In the genomic region with DNA sequence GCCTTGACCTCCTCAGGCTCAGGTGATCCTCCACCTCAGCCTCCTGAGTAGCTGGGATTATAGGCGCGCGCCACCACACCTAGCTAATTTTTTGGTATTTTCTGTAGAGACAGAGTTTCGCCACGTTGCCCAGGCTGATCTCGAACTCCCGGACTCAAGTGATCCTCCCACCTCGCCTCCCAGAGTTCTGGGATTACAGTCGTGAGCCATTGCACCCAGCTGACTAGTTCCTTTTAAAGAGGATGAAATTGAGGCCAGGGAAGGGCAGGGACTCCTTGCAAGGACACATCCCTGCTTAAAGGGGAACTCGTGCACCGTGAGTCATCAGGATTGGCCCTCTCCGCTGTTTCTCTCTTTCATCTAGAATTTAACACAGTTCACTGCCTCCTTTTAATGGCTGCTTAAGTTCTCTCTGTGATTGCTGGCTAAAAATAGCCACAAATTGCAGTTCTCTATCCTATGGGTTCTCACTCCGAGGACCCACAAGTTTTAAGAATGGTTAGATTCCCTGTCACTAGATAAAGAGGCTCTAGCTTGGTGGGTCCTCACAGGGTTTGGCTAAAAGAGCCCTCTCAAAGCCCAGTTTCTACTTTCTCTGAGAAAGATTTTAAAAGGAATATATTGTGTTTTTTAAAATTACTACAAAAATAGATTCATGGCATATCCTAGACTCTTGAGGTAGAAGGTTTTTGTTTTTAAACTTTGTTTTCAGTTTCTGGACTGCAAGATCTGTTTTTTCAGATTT, we compare ENCODE assay signal across 8 cellular contexts. TPM values are rescaled to one million over a fixed set of nuclear protein-coding genes. Genes with fewer than 3 reads are reported as not detected.
DNase-seq lines count a peak whose midpoint lies in the region; ATAC-seq and TF ChIP-seq lines count a peak whose summit lies in the region.

No MANE protein-coding gene starts in this region.

- TF ChIP-seq POLR2A in adrenal gland (IDR thresholded peaks at IDR 0.05): peak in 1 of 2 donors; percentile 65

- peaks cover 20% of the 10 kb centered on the region for H3K79me2 ChIP-seq in MM.1S (ENCODE audit: low read length)
- H3K79me2 ChIP-seq in trophoblast cell (ENCODE audit: control insufficient read depth, insufficient read depth, low read length, poor library complexity): peaks cover 7% of the 10 kb centered on the region

- H2BK120ac ChIP-seq in trophoblast cell (ENCODE audit: insufficient read depth, low read length, poor library complexity): peak overlapping the region; percentile 17

- H4K20me1 ChIP-seq in MM.1S (ENCODE audit: insufficient read depth, low read length): no peaks in the 10 kb centered on the region

- H4K8ac ChIP-seq in trophoblast cell (ENCODE audit: low read depth, low read length): no peak overlapping the region

- H2AK5ac ChIP-seq in trophoblast cell (ENCODE audit: low read length): no peak overlapping the region

- no peaks in the 10 kb centered on the region for H3K9me2 ChIP-seq in MM.1S (replicated peaks; ENCODE audit: insufficient read depth, low read length)

- no peak overlapping the region for H4K91ac ChIP-seq in trophoblast cell (ENCODE audit: low read depth, low read length)

- H3K4ac ChIP-seq in trophoblast cell (ENCODE audit: low read depth, low read length): peak overlapping the region; percentile 40

- no peaks in the 10 kb centered on the region for H3K36me3 ChIP-seq in MM.1S (replicated peaks; ENCODE audit: insufficient read depth, low read length)
- H3K36me3 ChIP-seq in adrenal gland (replicated peaks in 1 of 2): no peaks in the 10 kb centered on the region
- H3K36me3 ChIP-seq in trophoblast cell (ENCODE audit: control insufficient read depth in 1 of 2, insufficient read depth in 2 of 2, low read length in 2 of 2): peaks cover 0 to 2% of the 10 kb centered on the region in 2 experiments

- H3K4me1 ChIP-seq in MM.1S (ENCODE audit: low read length) (peaks cover 10% of the 10 kb centered on the region; the same call in 1 of the 2 replicates), adrenal gland (replicated peaks in 1 of 2) (peaks cover 15 to 44% of the 10 kb centered on the region in 2 donors), trophoblast cell (ENCODE audit: control insufficient read depth in 1 of 2, insufficient read depth in 2 of 2, low read length in 2 of 2) (peaks cover 4 to 6% of the 10 kb centered on the region in 2 experiments)

- peaks cover 5% of the 10 kb centered on the region for H3K79me1 ChIP-seq in trophoblast cell (ENCODE audit: low read length)

- H3K27me3 ChIP-seq in MM.1S (replicated peaks; ENCODE audit: insufficient read depth, low read length) (no peaks in the 10 kb centered on the region), adrenal gland (no peaks in the 10 kb centered on the region), trophoblast cell (ENCODE audit: insufficient read depth, low read length) (no peaks in the 10 kb centered on the region)

- H4K12ac ChIP-seq in trophoblast cell (ENCODE audit: low read depth, low read length): no peak overlapping the region

- peaks cover 20% of the 10 kb centered on the region for H3F3A ChIP-seq in MM.1S (ENCODE audit: insufficient read depth, low read length)

- H3K14ac ChIP-seq in trophoblast cell (ENCODE audit: low read length): no peak overlapping the region

- TF ChIP-seq CTCF in MM.1S (IDR thresholded peaks at IDR 0.05; ENCODE audit: low read length) (no peak), adrenal gland (IDR thresholded peaks at IDR 0.05) (no peak)

- ATAC-seq in left cardiac atrium: peak; percentile 31 to 77
- ATAC-seq in GM18873 (IDR thresholded peaks at IDR 0.05; ENCODE audit: low FRiP score, unreplicated experiment): no peak

- intact Hi-C loops in adrenal gland (cut with DNase I): no loop called here
- intact Hi-C loops in left cardiac atrium (cut with DNase I): no loop called here

- H2BK5ac ChIP-seq in trophoblast cell (ENCODE audit: low read depth, low read length, poor library complexity): no peak overlapping the region

- no peak overlapping the region for H3K23ac ChIP-seq in trophoblast cell (ENCODE audit: low read length)

- no peak overlapping the region for H3K18ac ChIP-seq in trophoblast cell (ENCODE audit: low read length)

- H2BK12ac ChIP-seq in trophoblast cell (ENCODE audit: low read length): peak overlapping the region; percentile 38

- H3K9me3 ChIP-seq in MM.1S (replicated peaks; ENCODE audit: insufficient read depth, low read length) (no peaks in the 10 kb centered on the region), adrenal gland (replicated peaks in 1 of 3) (no peaks in the 10 kb centered on the region), trophoblast cell (ENCODE audit: insufficient read depth, low read depth, low read length) (no peaks in the 10 kb centered on the region)

- peak overlapping the region; percentile 65 for H3K4me3 ChIP-seq in MM.1S (ENCODE audit: low read length)
- H3K4me3 ChIP-seq in adrenal gland: peak overlapping the region in 3 of 4 donors; percentile 13 to 82 (median 52)
- H3K4me3 ChIP-seq in trophoblast cell (ENCODE audit: low read depth, low read length): no peak overlapping the region

- peak overlapping the region; percentile 77; the same call in 1 of the 2 replicates for H3K27ac ChIP-seq in MM.1S (ENCODE audit: low read length)
- H3K27ac ChIP-seq in adrenal gland: peak overlapping the region; percentile 92 to 99 (median 99)
- H3K27ac ChIP-seq in trophoblast cell (ENCODE audit: low read depth, low read length): no peak overlapping the region

- H3K4me2 ChIP-seq in MM.1S (ENCODE audit: low read depth, low read length) (peak overlapping the region; percentile 72), trophoblast cell (ENCODE audit: low read length) (peak overlapping the region; percentile 69)

- H3K9ac ChIP-seq in MM.1S (ENCODE audit: low read length): peak overlapping the region; percentile 41; the same call in 1 of the 2 replicates
- H3K9ac ChIP-seq in trophoblast cell (ENCODE audit: low read length): no peak overlapping the region

- peak overlapping the region; percentile 91 for H2AFZ ChIP-seq in MM.1S (ENCODE audit: low read length)
- no peak overlapping the region for H2AFZ ChIP-seq in trophoblast cell (ENCODE audit: insufficient read depth, low read length, poor library complexity)

- DNase-seq in Daoy (ENCODE audit: low read depth) (peak; percentile 84), MM.1S (peak; percentile 27), adrenal gland (peak; percentile 83 to 96 (median 95)), left cardiac atrium (peak; percentile 80), trophoblast cell (peak; percentile 35 to 63)
- no peak for DNase-seq in effector CD8-positive, alpha-beta T cell (lab: John Stamatoyannopoulos, UW)
- no peak for DNase-seq in stimulated activated naive CD4-positive, alpha-beta T cell (lab: John Stamatoyannopoulos, UW)

- 16 to 32% (median 25%) methylated on average over 9 to 13 of the region's 13 CpGs for WGBS in adrenal gland, 4 donors
- WGBS in trophoblast cell (ENCODE audit: extremely low coverage, insufficient coverage, insufficient read length): no CpG with 5 or more reads among the region's 13 CpGs

RNA-seq across cellular contexts. Expression of gene CRTAP, which starts 1.4 kb away (rescaled TPM):
- 72.1 and 83.0 TPM in 2 replicates for total RNA-seq in Daoy (2014; rRNA removed; shearing (Covaris generic))
- total RNA-seq in adrenal gland (100 to 1,000 TPM; 154 to 677 (median 337) TPM), left cardiac atrium (100 to 1,000 TPM; 129 to 159 TPM)
- polyA plus RNA-seq in adrenal gland: 100 to 1,000 TPM in 1 of 3 donors, 10 to 100 TPM in 2; 64.5 to 147 (median 87.4) TPM
- 135 and 143 TPM in 2 replicates for polyA plus RNA-seq in trophoblast cell (2013)

RNA-seq across cellular contexts. Expression of gene GLB1, which starts 18.2 kb away (rescaled TPM):
- 22.1 and 31.6 TPM in 2 replicates for total RNA-seq in Daoy (2014; rRNA removed; shearing (Covaris generic))
- 100 to 1,000 TPM in 4 of 8 donors, 10 to 100 TPM in 4; 67.6 to 182 (median 101) TPM for total RNA-seq in adrenal gland
- polyA plus RNA-seq in adrenal gland: 10 to 100 TPM; 10.8 to 59.3 (median 13.2) TPM
- total RNA-seq in left cardiac atrium: 10 to 100 TPM; 27.3 to 28.3 TPM
- 78.4 and 80.5 TPM in 2 replicates for polyA plus RNA-seq in trophoblast cell (2013)

RNA-seq across cellular contexts. Expression of gene TMPPE, which starts 18.2 kb away (rescaled TPM):
- total RNA-seq in Daoy (2014; rRNA removed; shearing (Covaris generic)): 0.36 and 0.97 TPM in 2 replicates
- 10 to 100 TPM in 1 of 8 donors, 1 to 10 TPM in 7; 3.3 to 10.1 (median 7.3) TPM for total RNA-seq in adrenal gland
- polyA plus RNA-seq in adrenal gland: 1 to 10 TPM in 1 of 3 donors, under 1 TPM in 2; 0.17 to 1.3 (median 0.80) TPM
- 1 to 10 TPM; 6.1 to 7.2 TPM for total RNA-seq in left cardiac atrium
- 2.4 and 2.6 TPM in 2 replicates for polyA plus RNA-seq in trophoblast cell (2013)

Comparison
In these comparisons a context has a peak if more than half of its experiments do, and no peak if none do; other contexts are left out.
1. DNase-seq: peak in Daoy (single experiment), MM.1S (single experiment), adrenal gland (7 of 7), left cardiac atrium (single experiment) and trophoblast cell (2 of 2); none in effector CD8-positive, alpha-beta T cell (single experiment) and stimulated activated naive CD4-positive, alpha-beta T cell (0 of 6).